Comparison of ENCODE assay signal across 29 cellular contexts in the genomic region with DNA sequence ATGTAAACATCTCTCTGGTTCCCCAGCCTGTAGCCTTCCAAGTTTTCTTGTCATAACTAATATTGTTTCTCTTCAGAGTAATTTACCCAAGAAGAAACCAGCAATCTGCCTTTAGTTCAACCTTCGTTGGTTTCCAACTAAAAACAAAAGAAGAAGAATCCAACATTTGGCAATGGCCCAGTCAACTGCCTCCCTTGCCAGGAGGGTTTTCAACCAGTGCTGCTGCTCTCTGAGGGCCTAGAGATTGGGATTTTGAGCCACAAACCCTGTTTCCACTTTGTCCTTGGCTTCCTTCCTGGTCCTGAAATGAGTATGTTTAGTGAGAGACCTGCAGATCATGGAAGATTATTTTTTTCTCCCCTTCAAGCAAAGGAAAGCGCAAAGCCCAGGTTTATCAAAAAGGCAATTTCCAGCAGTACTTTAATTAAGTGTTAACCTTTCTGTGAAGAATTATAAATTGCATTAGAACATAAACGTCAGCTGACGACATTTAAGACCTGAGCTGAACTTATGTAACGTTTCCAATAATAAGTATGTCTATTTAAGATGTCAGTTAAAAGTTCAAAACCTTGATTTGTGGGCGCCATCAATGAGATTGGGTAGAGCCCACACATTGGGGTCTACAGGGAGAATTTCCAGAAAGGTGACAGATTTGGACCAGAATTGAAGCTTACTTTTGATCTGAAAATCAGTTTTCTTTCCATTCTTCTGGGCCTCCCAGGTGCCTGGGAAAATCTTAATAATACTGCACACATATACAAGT.
DNase-seq lines count a peak whose midpoint lies in the region; ATAC-seq and TF ChIP-seq lines count a peak whose summit lies in the region.
"Had no signal": no experiment of that assay in that cellular context is flagged by ENCODE, and none has a peak within 500 bp of the region (broad histone marks: within the 10 kb centered on the region; RNA-seq: fewer than 3 reads in every experiment).

No MANE protein-coding gene starts in this region.

- H3K79me2 ChIP-seq in neural cell (replicated peaks; ENCODE audit: insufficient read depth, low read length) = no peaks in the 10 kb centered on the region

- H3K27ac Mint-ChIP-seq in chondrocyte (ENCODE audit: unreplicated experiment) = no peak overlapping the region
- H3K27ac Mint-ChIP-seq: activated CD8-positive, alpha-beta memory T cell treated with anti-CD3 and anti-CD28 coated beads, Interleukin-2, amount 10 ng/mL, durations not matched to agents 7 days and 5 days; activated naive CD4-positive, alpha-beta T cell treated with anti-CD3 and anti-CD28 coated beads, Interleukin-2, amount 10 ng/mL, durations not matched to agents 7 days and 5 days; activated T-cell treated with anti-CD3 and anti-CD28 coated beads, Interleukin-2, amount 50 U/mL, for 72 hours; natural killer cell; WTC11 had no signal

- no peak for ATAC-seq in GM18873 (IDR thresholded peaks at IDR 0.05; ENCODE audit: low FRiP score, unreplicated experiment)
- ATAC-seq: activated CD8-positive, alpha-beta memory T cell treated with anti-CD3 and anti-CD28 coated beads, Interleukin-2, amount 10 ng/mL, durations not matched to agents 7 days and 5 days; activated T-cell treated with anti-CD3 and anti-CD28 coated beads, Interleukin-2, amount 50 U/mL, for 72 hours; HepG2; left lobe of liver; natural killer cell; stimulated activated naive CD8-positive, alpha-beta T cell treated with anti-CD3 and anti-CD28 coated beads, Interleukin-15, amount 100 ng/mL, for 72 hours; WTC11 had no signal

- no peak overlapping the region for H2AFZ ChIP-seq in neural cell (ENCODE audit: low read depth, low read length)

- H3K4me2 ChIP-seq in neural cell (ENCODE audit: low read length) = no peak overlapping the region

- TF ChIP-seq RAD21 in neural cell (conservative IDR thresholded peaks at IDR 0.05) = no peak

- no peak overlapping the region for H3K9ac ChIP-seq in neural cell (ENCODE audit: low read length)

- intact Hi-C loops in A673 (cut with micrococcal nuclease; ENCODE audit: unreplicated experiment) = no loop called here

- H3K27me3 ChIP-seq in A673 (replicated peaks; ENCODE audit: insufficient read depth, low read depth, low read length, poor library complexity) (no peaks in the 10 kb centered on the region), MG63 (no peaks in the 10 kb centered on the region), neural cell (ENCODE audit: insufficient read depth, low read depth, low read length) (no peaks in the 10 kb centered on the region)
- H3K27me3 ChIP-seq: dorsolateral prefrontal cortex had no signal

- no peaks in the 10 kb centered on the region for H3K4me1 Mint-ChIP-seq in chondrocyte (ENCODE audit: low read depth)
- H3K4me1 Mint-ChIP-seq: activated CD8-positive, alpha-beta memory T cell treated with anti-CD3 and anti-CD28 coated beads, Interleukin-2, amount 10 ng/mL, durations not matched to agents 7 days and 5 days; natural killer cell had no signal

- H3K4me3 ChIP-seq in A673 (ENCODE audit: low read depth, low read length, poor library complexity, severe bottlenecking) (no peak overlapping the region), MG63 (no peak overlapping the region), neural cell (ENCODE audit: low read length) (peak overlapping the region; percentile 39)
- H3K4me3 ChIP-seq: dorsolateral prefrontal cortex had no signal

- CTCF ChIA-PET in A673 (lab: Charles Lee) = no interaction called here

- no peaks in the 10 kb centered on the region for H3K9me2 ChIP-seq in neural cell (ENCODE audit: insufficient read depth, low read length)

- no peak overlapping the region for H3K4me3 Mint-ChIP-seq in chondrocyte (ENCODE audit: unreplicated experiment)
- H3K4me3 Mint-ChIP-seq: activated CD8-positive, alpha-beta memory T cell treated with anti-CD3 and anti-CD28 coated beads, Interleukin-2, amount 10 ng/mL, durations not matched to agents 7 days and 5 days; activated naive CD4-positive, alpha-beta T cell treated with anti-CD3 and anti-CD28 coated beads, Interleukin-2, amount 10 ng/mL, durations not matched to agents 7 days and 5 days; activated T-cell treated with anti-CD3 and anti-CD28 coated beads, Interleukin-2, amount 50 U/mL, for 72 hours; natural killer cell; stimulated activated naive CD8-positive, alpha-beta T cell treated with anti-CD3 and anti-CD28 coated beads, Interleukin-15, amount 100 ng/mL, for 72 hours; WTC11 had no signal

- H3K36me3 ChIP-seq in A673 (ENCODE audit: insufficient read depth, low read length, poor library complexity, severe bottlenecking) (no peaks in the 10 kb centered on the region), MG63 (no peaks in the 10 kb centered on the region), neural cell (ENCODE audit: insufficient read depth, low read length) (no peaks in the 10 kb centered on the region)

- TF ChIP-seq EP300 in neural cell (conservative IDR thresholded peaks at IDR 0.05; ENCODE audit: poor library complexity, severe bottlenecking) = no peak

- no peaks in the 10 kb centered on the region for H3K9me3 Mint-ChIP-seq in chondrocyte (ENCODE audit: low read depth)
- H3K9me3 Mint-ChIP-seq: activated naive CD4-positive, alpha-beta T cell treated with anti-CD3 and anti-CD28 coated beads, Interleukin-2, amount 10 ng/mL, durations not matched to agents 7 days and 5 days; activated T-cell treated with anti-CD3 and anti-CD28 coated beads, Interleukin-2, amount 50 U/mL, for 72 hours; stimulated activated naive CD8-positive, alpha-beta T cell treated with anti-CD3 and anti-CD28 coated beads, Interleukin-15, amount 100 ng/mL, for 72 hours; WTC11 had no signal

- no peak for TF ChIP-seq CTCF in A673 (conservative IDR thresholded peaks at IDR 0.05; ENCODE audit: low read depth, low read length)
- no peak for TF ChIP-seq CTCF in neural cell (IDR thresholded peaks at IDR 0.05; ENCODE audit: poor library complexity, severe bottlenecking)
- TF ChIP-seq CTCF in chondrocyte (IDR thresholded peaks at IDR 0.05) = no peak

- no peaks in the 10 kb centered on the region for H3F3A ChIP-seq in neural cell (ENCODE audit: insufficient read depth, low read length, poor library complexity, severe bottlenecking)

- peaks cover 7% of the 10 kb centered on the region for H3K4me1 ChIP-seq in A673 (ENCODE audit: insufficient read depth, low read length, poor library complexity, severe bottlenecking)

- H3K27ac ChIP-seq in A673 (ENCODE audit: low read depth, low read length, poor library complexity, severe bottlenecking) (peak overlapping the region; percentile 22), neural cell (ENCODE audit: low read length) (peak overlapping the region; percentile 70)
- H3K27ac ChIP-seq: HL-60 had no signal

- no peaks in the 10 kb centered on the region for H4K20me1 ChIP-seq in neural cell (ENCODE audit: insufficient read depth)

- BruUV-seq in A673 (replicated peaks; lab: Mats Ljungman, UMichigan) = no TSS peak

- peaks cover 21% of the 10 kb centered on the region for H3K27me3 Mint-ChIP-seq in chondrocyte (ENCODE audit: low read depth)
- H3K27me3 Mint-ChIP-seq: activated CD8-positive, alpha-beta memory T cell treated with anti-CD3 and anti-CD28 coated beads, Interleukin-2, amount 10 ng/mL, durations not matched to agents 7 days and 5 days; activated naive CD4-positive, alpha-beta T cell treated with anti-CD3 and anti-CD28 coated beads, Interleukin-2, amount 10 ng/mL, durations not matched to agents 7 days and 5 days; stimulated activated naive CD8-positive, alpha-beta T cell treated with anti-CD3 and anti-CD28 coated beads, Interleukin-15, amount 100 ng/mL, for 72 hours had no signal

- H3K9me3 ChIP-seq in A673 (ENCODE audit: low read depth, low read length, poor library complexity, severe bottlenecking) = no peaks in the 10 kb centered on the region
- H3K9me3 ChIP-seq in MG63 = no peaks in the 10 kb centered on the region
- H3K9me3 ChIP-seq in neural cell (ENCODE audit: low read length) = no peaks in the 10 kb centered on the region

- POLR2A ChIA-PET in A673 (lab: Charles Lee; ENCODE audit: low non-redundant PET) = no interaction called here

- DNase-seq in A673 (ENCODE audit: low spot score) (no peak), MG63 (peak; percentile 27), cerebellum (ENCODE audit: low spot score) (peak; percentile 27), RPMI8226 (no peak), chondrocyte (ENCODE audit: low spot score) (no peak)
- no peak for DNase-seq in stimulated activated CD4-positive, alpha-beta T cell treated with anti-CD3 and anti-CD28 coated beads, Interleukin-15, amount 100 ng/mL, for 24 hours
- DNase-seq: activated CD4-positive, alpha-beta T cell treated with anti-CD3 and anti-CD28 coated beads, Interleukin-2, amount 50 U/mL, for 1 hour; activated CD8-positive, alpha-beta memory T cell treated with anti-CD3 and anti-CD28 coated beads, Interleukin-2, amount 10 ng/mL, durations not matched to agents 7 days and 5 days; activated naive CD4-positive, alpha-beta T cell treated with anti-CD3 and anti-CD28 coated beads, Interleukin-2, amount 10 ng/mL, durations not matched to agents 7 days and 5 days; activated T-cell treated with anti-CD3 and anti-CD28 coated beads, Interleukin-2, amount 50 U/mL, for 72 hours; AML-193; central memory CD4-positive, alpha-beta T cell; DMS53; HCEC 1CT; natural killer cell; NCI-H1092 treated with DMSO at 0.1 percent for 48 hours; NCI-H2029 treated with DMSO at 0.1 percent for 48 hours; NCI-H345; posterior cingulate gyrus; Right ventricle myocardium superior; stimulated activated naive CD8-positive, alpha-beta T cell treated with anti-CD3 and anti-CD28 coated beads, Interleukin-15, amount 100 ng/mL, for 72 hours; T-helper 9 cell had no signal

- H3K36me3 Mint-ChIP-seq in chondrocyte (ENCODE audit: low read depth) = no peaks in the 10 kb centered on the region
- H3K36me3 Mint-ChIP-seq: activated CD8-positive, alpha-beta memory T cell treated with anti-CD3 and anti-CD28 coated beads, Interleukin-2, amount 10 ng/mL, durations not matched to agents 7 days and 5 days; activated naive CD4-positive, alpha-beta T cell treated with anti-CD3 and anti-CD28 coated beads, Interleukin-2, amount 10 ng/mL, durations not matched to agents 7 days and 5 days; natural killer cell; WTC11 had no signal

TF ChIP-seq in neural cell, 6 proteins besides CTCF, POLR2A, EP300 and RAD21 (continues in another document):
- no peak for TF ChIP-seq EZH2 (IDR thresholded peaks at IDR 0.05; ENCODE audit: borderline replicate concordance, insufficient read depth, low read length, poor library complexity, severe bottlenecking)
- no peak for TF ChIP-seq MXI1 (conservative IDR thresholded peaks at IDR 0.05; ENCODE audit: poor library complexity, severe bottlenecking)
- TF ChIP-seq POLR2AphosphoS5 (IDR thresholded peaks at IDR 0.05) = no peak
- no peak for TF ChIP-seq SMC3 (conservative IDR thresholded peaks at IDR 0.05; ENCODE audit: poor library complexity)
- no peak for TF ChIP-seq TAF1 (IDR thresholded peaks at IDR 0.05; ENCODE audit: low read depth)

Comparison
In these comparisons a context has a peak if more than half of its experiments do, and no peak if none do; other contexts are left out.
1. DNase-seq: peak in MG63 (single experiment) and cerebellum (single experiment); none in A673 (single experiment), stimulated activated CD4-positive, alpha-beta T cell treated with anti-CD3 and anti-CD28 coated beads, Interleukin-15, amount 100 ng/mL, for 24 hours (single experiment), RPMI8226 (single experiment) and chondrocyte (single experiment).